In genomic region chr11:132278801-132279574, GRCh38 we compare ENCODE assay signal across 8 cellular contexts.
DNase-seq lines count a peak whose midpoint lies in the region; FAIRE-seq and TF ChIP-seq lines count a peak whose summit lies in the region.

No MANE protein-coding gene starts in this region.

- H3K4me3 ChIP-seq in Jurkat, Clone E6-1 (ENCODE audit: low read length): no peak overlapping the region
- H3K4me3 ChIP-seq in WI38 (ENCODE audit: low read depth, low read length) (no peak overlapping the region), mesenchymal stem cell (ENCODE audit: insufficient read depth in 1 of 2, low read depth in 1 of 2, low read length in 2 of 2) (no peak overlapping the region)

- no peaks in the 10 kb centered on the region for H3K9me3 ChIP-seq in mesenchymal stem cell (ENCODE audit: control insufficient read depth, low read length)

- no peak overlapping the region for H2BK5ac ChIP-seq in mesenchymal stem cell (ENCODE audit: low read depth, low read length, poor library complexity, severe bottlenecking)

- H2AFZ ChIP-seq in mesenchymal stem cell (ENCODE audit: low read depth, low read length): no peak overlapping the region

- peak overlapping the region; percentile 69 for H3K27ac ChIP-seq in mesenchymal stem cell (ENCODE audit: low read length, poor library complexity, severe bottlenecking)

- H3K27me3 ChIP-seq in mesenchymal stem cell (ENCODE audit: control insufficient read depth in 1 of 2, insufficient read depth in 1 of 2, low read length in 2 of 2): no peaks in the 10 kb centered on the region

- H4K8ac ChIP-seq in mesenchymal stem cell (ENCODE audit: low read length): no peak overlapping the region

- no peaks in the 10 kb centered on the region for H3K36me3 ChIP-seq in mesenchymal stem cell (ENCODE audit: control insufficient read depth in 1 of 2, insufficient read depth in 2 of 2, low read depth in 1 of 2, low read length in 2 of 2)

- H3K79me1 ChIP-seq in mesenchymal stem cell (replicated peaks; ENCODE audit: low read length, poor library complexity, severe bottlenecking): peaks cover 17% of the 10 kb centered on the region

- TF ChIP-seq CTCF in WI38 (IDR thresholded peaks at IDR 0.05; ENCODE audit: low read depth, low read length): peak; percentile 41; the same call in 1 of the 2 replicates

- 61% methylated on average over 6 of the region's 6 CpGs for WGBS in mesenchymal stem cell

- H3K4me1 ChIP-seq in mesenchymal stem cell (ENCODE audit: control insufficient read depth, insufficient read depth, low read depth, low read length): peaks cover 5% of the 10 kb centered on the region

- no peak overlapping the region for H3K18ac ChIP-seq in mesenchymal stem cell (ENCODE audit: low read depth in 1 of 2, low read length in 2 of 2)

- H3K4me2 ChIP-seq in mesenchymal stem cell (ENCODE audit: low read length, poor library complexity, severe bottlenecking): peak overlapping the region; percentile 16

- no peak overlapping the region for H3K23ac ChIP-seq in mesenchymal stem cell (ENCODE audit: low read length in 2 of 2)

- H2BK120ac ChIP-seq in mesenchymal stem cell (ENCODE audit: low read depth, low read length): no peak overlapping the region

- H3K14ac ChIP-seq in mesenchymal stem cell (ENCODE audit: low read length in 2 of 2): no peak overlapping the region

- H2BK12ac ChIP-seq in mesenchymal stem cell (ENCODE audit: low read length in 2 of 2): no peak overlapping the region

- no peak overlapping the region for H4K91ac ChIP-seq in mesenchymal stem cell (ENCODE audit: low read length)

- H3K4ac ChIP-seq in mesenchymal stem cell (ENCODE audit: low read depth in 1 of 2, low read length in 2 of 2): no peak overlapping the region

- no peak overlapping the region for H2AK5ac ChIP-seq in mesenchymal stem cell (ENCODE audit: low read length, severe bottlenecking)

- DNase-seq in ELR (ENCODE audit: low read depth) (peak; percentile 53), mesenchymal stem cell (peak; percentile 30), activated gamma-delta T cell (lab: John Stamatoyannopoulos, UW) (no peak), GM19239 (ENCODE audit: insufficient read length, low spot score) (no peak), NK-92 (lab: John Stamatoyannopoulos, UW; ENCODE audit: unreplicated experiment) (no peak)
- DNase-seq in Jurkat, Clone E6-1 (ENCODE audit: low read depth, low spot score): peak; percentile 12
- no peak for DNase-seq in activated CD8-positive, alpha-beta memory T cell treated with anti-CD3 and anti-CD28 coated beads for 24 hours

- H2BK15ac ChIP-seq in mesenchymal stem cell (ENCODE audit: low read depth, poor library complexity, severe bottlenecking): no peak overlapping the region

- FAIRE-seq in GM19239 (lab: Jason Lieb, UNC): no peak

- H3K9ac ChIP-seq in mesenchymal stem cell (ENCODE audit: low read length): no peak overlapping the region

Comparison
In these comparisons a context has a peak if more than half of its experiments do, and no peak if none do; other contexts are left out.
1. DNase-seq: peak in ELR (single experiment), Jurkat, Clone E6-1 (single experiment) and mesenchymal stem cell (single experiment); none in activated CD8-positive, alpha-beta memory T cell treated with anti-CD3 and anti-CD28 coated beads for 24 hours (single experiment), activated gamma-delta T cell (single experiment), GM19239 (single experiment) and NK-92 (single experiment).